1 cellular context compared by ENCODE assay signal in the genomic region with DNA sequence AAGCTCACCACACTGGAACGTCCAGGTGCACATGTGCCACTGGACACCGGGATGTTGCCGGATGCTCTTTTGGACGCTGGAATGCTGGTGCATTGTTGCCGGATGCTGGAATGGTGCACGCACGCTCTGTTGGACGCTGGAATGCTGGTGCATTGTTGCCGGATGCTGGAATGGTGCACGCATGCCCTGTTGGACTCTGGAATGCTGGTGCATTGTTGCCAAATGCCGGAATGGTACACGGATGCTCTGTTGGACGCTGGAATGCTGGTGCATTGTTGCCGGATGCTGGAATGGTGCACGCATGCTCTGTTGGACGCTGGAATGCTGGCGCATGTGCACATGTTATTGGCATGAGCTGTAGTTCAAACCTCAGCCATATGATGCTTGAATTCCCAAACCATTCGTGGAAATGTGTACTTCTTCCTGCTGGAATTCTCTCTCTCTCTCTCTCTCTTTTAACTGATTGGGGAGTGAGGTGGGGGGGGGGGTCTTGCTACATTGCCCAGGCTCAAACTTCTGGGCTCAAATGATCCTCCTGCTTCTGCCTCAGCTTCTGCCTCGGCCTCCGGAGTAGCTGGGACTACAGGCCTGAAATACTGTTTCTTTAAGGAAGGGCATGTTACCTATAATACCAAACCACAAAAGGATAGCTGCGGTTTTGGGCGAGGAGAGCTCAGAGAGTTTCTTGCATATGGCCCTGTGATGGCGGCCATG.
TF ChIP-seq lines count a peak whose summit lies in the region.

No MANE protein-coding gene starts in this region.

TF ChIP-seq in liver, 16 proteins besides CTCF, POLR2A, EP300 and RAD21 (continued from another document):
- TF ChIP-seq, protein P1, sequence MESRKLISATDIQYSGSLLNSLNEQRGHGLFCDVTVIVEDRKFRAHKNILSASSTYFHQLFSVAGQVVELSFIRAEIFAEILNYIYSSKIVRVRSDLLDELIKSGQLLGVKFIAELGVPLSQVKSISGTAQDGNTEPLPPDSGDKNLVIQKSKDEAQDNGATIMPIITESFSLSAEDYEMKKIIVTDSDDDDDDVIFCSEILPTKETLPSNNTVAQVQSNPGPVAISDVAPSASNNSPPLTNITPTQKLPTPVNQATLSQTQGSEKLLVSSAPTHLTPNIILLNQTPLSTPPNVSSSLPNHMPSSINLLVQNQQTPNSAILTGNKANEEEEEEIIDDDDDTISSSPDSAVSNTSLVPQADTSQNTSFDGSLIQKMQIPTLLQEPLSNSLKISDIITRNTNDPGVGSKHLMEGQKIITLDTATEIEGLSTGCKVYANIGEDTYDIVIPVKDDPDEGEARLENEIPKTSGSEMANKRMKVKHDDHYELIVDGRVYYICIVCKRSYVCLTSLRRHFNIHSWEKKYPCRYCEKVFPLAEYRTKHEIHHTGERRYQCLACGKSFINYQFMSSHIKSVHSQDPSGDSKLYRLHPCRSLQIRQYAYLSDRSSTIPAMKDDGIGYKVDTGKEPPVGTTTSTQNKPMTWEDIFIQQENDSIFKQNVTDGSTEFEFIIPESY (IDR thresholded peaks at IDR 0.05): no peak
